ENCODE assay signal across 13 cellular contexts in genomic region chr4:2353222-2354107, GRCh38.
A peak's percentile ranks its signal among the peaks of the same experiment; 100 is the strongest.
DNase-seq lines count a peak whose midpoint lies in the region; ATAC-seq and TF ChIP-seq lines count a peak whose summit lies in the region.
"Had no signal": no experiment of that assay in that cellular context is flagged by ENCODE, and none has a peak within 500 bp of the region (broad histone marks: within the 10 kb centered on the region; RNA-seq: fewer than 3 reads in every experiment).

No MANE protein-coding gene starts in this region.

- no peaks in the 10 kb centered on the region for H3K9me3 Mint-ChIP-seq in endodermal cell
- no peaks in the 10 kb centered on the region for H3K9me3 Mint-ChIP-seq in natural killer cell
- H3K9me3 Mint-ChIP-seq: activated CD4-positive, alpha-beta T cell treated with anti-CD3 and anti-CD28 coated beads, Interleukin-2, amount 10 ng/mL, durations not matched to agents 24 days and 14 days; neural crest cell had no signal

- H3K27me3 ChIP-seq in endodermal cell (ENCODE audit: control insufficient read depth, insufficient read depth, low read length, poor library complexity, severe bottlenecking): no peaks in the 10 kb centered on the region

- 91% methylated on average over 20 to 30 of the region's 30 CpGs for whole genome bisulfite sequencing in endodermal cell (ENCODE audit: insufficient coverage in 1 of 2, insufficient read length in 1 of 2), 2 experiments

- H3K4me3 Mint-ChIP-seq in endodermal cell (no peak overlapping the region), natural killer cell (no peak overlapping the region)
- H3K4me3 Mint-ChIP-seq: activated CD4-positive, alpha-beta T cell treated with anti-CD3 and anti-CD28 coated beads, Interleukin-2, amount 10 ng/mL, durations not matched to agents 24 days and 14 days; neural crest cell had no signal

- H3K9me3 ChIP-seq in endodermal cell (ENCODE audit: control insufficient read depth, low read length): no peaks in the 10 kb centered on the region

- DNase-seq in Ammon's horn (ENCODE audit: low spot score): peak; percentile 58
- DNase-seq in NCI-H1694 (lab: John Stamatoyannopoulos, UW): peak; percentile 68
- peak; percentile 49 for DNase-seq in endodermal cell
- peak; percentile 13 for DNase-seq in natural killer cell
- DNase-seq in activated CD4-positive, CD25-positive, alpha-beta regulatory T cell (lab: John Stamatoyannopoulos, UW): no peak
- no peak for DNase-seq in stimulated activated CD4-positive, alpha-beta T cell treated with anti-CD3 and anti-CD28 coated beads, Interleukin-4, amount 100 ng/mL, for 24 hours
- no peak for DNase-seq in GOT3 (lab: John Stamatoyannopoulos, UW)
- DNase-seq: activated naive CD4-positive, alpha-beta T cell treated with anti-CD3 and anti-CD28 coated beads, Interleukin-2, amount 50 U/mL, for 16 hours; NCI-H187; T-helper 1 cell had no signal

- no peak overlapping the region for H3K27ac Mint-ChIP-seq in endodermal cell
- no peak overlapping the region for H3K27ac Mint-ChIP-seq in natural killer cell
- H3K27ac Mint-ChIP-seq: activated CD4-positive, alpha-beta T cell treated with anti-CD3 and anti-CD28 coated beads, Interleukin-2, amount 10 ng/mL, durations not matched to agents 24 days and 14 days had no signal

- intact Hi-C loops in natural killer cell (cut with micrococcal nuclease): loop anchor here (1.0 to 2.0 kb wide), 3 partner anchors 59 to 133 kb away; no protein-coding TSS in a partner anchor

- H3K4me1 Mint-ChIP-seq in endodermal cell: no peaks in the 10 kb centered on the region
- H3K4me1 Mint-ChIP-seq in natural killer cell: peaks cover 5 to 17% of the 10 kb centered on the region in 2 donors
- H3K4me1 Mint-ChIP-seq: activated CD4-positive, alpha-beta T cell treated with anti-CD3 and anti-CD28 coated beads, Interleukin-2, amount 10 ng/mL, durations not matched to agents 24 days and 14 days had no signal

- TF ChIP-seq CTCF in endodermal cell (conservative IDR thresholded peaks at IDR 0.05) (no peak), natural killer cell (IDR thresholded peaks at IDR 0.05) (no peak)

- H3K4me3 ChIP-seq in endodermal cell (ENCODE audit: low read length): no peak overlapping the region

- H3K9ac ChIP-seq in endodermal cell (ENCODE audit: extremely low read depth, low read length, poor library complexity, severe bottlenecking): no peak overlapping the region

- H3K27me3 Mint-ChIP-seq in endodermal cell (ENCODE audit: insufficient read depth) (no peaks in the 10 kb centered on the region), natural killer cell (ENCODE audit: low read depth in 2 of 2) (no peaks in the 10 kb centered on the region)
- H3K27me3 Mint-ChIP-seq: activated CD4-positive, alpha-beta T cell treated with anti-CD3 and anti-CD28 coated beads, Interleukin-2, amount 10 ng/mL, durations not matched to agents 24 days and 14 days had no signal

- H3K4me1 ChIP-seq in endodermal cell (ENCODE audit: control insufficient read depth, insufficient read depth, low read length): no peaks in the 10 kb centered on the region

- H3K36me3 Mint-ChIP-seq in endodermal cell (ENCODE audit: low read depth): no peaks in the 10 kb centered on the region
- no peaks in the 10 kb centered on the region for H3K36me3 Mint-ChIP-seq in natural killer cell

- H3K36me3 ChIP-seq in endodermal cell (ENCODE audit: control insufficient read depth, insufficient read depth, low read length): no peaks in the 10 kb centered on the region

- no peak overlapping the region for H3K27ac ChIP-seq in endodermal cell (ENCODE audit: low read depth, low read length)

- no peak for ATAC-seq in natural killer cell
- no peak for ATAC-seq in HG02981 (IDR thresholded peaks at IDR 0.05; ENCODE audit: unreplicated experiment)

Comparison
In these comparisons a context has a peak if more than half of its experiments do, and no peak if none do; other contexts are left out.
1. DNase-seq: peak in Ammon's horn (single experiment), NCI-H1694 (single experiment), endodermal cell (single experiment) and natural killer cell (single experiment); none in activated CD4-positive, CD25-positive, alpha-beta regulatory T cell (0 of 4), stimulated activated CD4-positive, alpha-beta T cell treated with anti-CD3 and anti-CD28 coated beads, Interleukin-4, amount 100 ng/mL, for 24 hours (single experiment) and GOT3 (single experiment).